ENCODE assay signal across 1 cellular context in genomic region chr10:17349009-17349349, GRCh38.
A peak's percentile ranks its signal among the peaks of the same experiment; 100 is the strongest.
TF ChIP-seq lines count a peak whose summit lies in the region.

No MANE protein-coding gene starts in this region.

TF ChIP-seq in HEK293, 187 proteins besides CTCF, POLR2A, EP300 and RAD21 (continued from another document):
- TF ChIP-seq HIC1 (tag by site-specific recombination; IDR thresholded peaks at IDR 0.05), result no peak
- 0 out of 2 replicates have a peak, but pooled peaks have one; percentile 11 for TF ChIP-seq ZBTB17 (tag by site-specific recombination; IDR thresholded peaks at IDR 0.05)
- TF ChIP-seq ZNF621 (tag by site-specific recombination; IDR thresholded peaks at IDR 0.05), result no peak
- TF ChIP-seq ZNF311 (tag by site-specific recombination; IDR thresholded peaks at IDR 0.05; ENCODE audit: borderline replicate concordance), result no peak
- no peak for TF ChIP-seq ZNF658 (tag by site-specific recombination; IDR thresholded peaks at IDR 0.05)
- no peak for TF ChIP-seq ZBTB10 (tag by site-specific recombination; IDR thresholded peaks at IDR 0.05)
- TF ChIP-seq ZXDB (tag by site-specific recombination; IDR thresholded peaks at IDR 0.05), result no peak
- TF ChIP-seq ZBTB6 (tag by site-specific recombination; IDR thresholded peaks at IDR 0.05), result no peak
- no peak for TF ChIP-seq BCL6B (tag by site-specific recombination; IDR thresholded peaks at IDR 0.05)
- no peak for TF ChIP-seq PRDM2 (tag by site-specific recombination; IDR thresholded peaks at IDR 0.05; ENCODE audit: borderline replicate concordance)
- no peak for TF ChIP-seq ZNF626 (tag by site-specific recombination; IDR thresholded peaks at IDR 0.05)
- TF ChIP-seq PRDM1 (tag by site-specific recombination; IDR thresholded peaks at IDR 0.05), result peak; percentile 32
- no peak for TF ChIP-seq ZNF404 (tag by site-specific recombination; IDR thresholded peaks at IDR 0.05)
- no peak for TF ChIP-seq ZNF155 (tag by site-specific recombination; IDR thresholded peaks at IDR 0.05)
- no peak for TF ChIP-seq ZNF302 (tag by site-specific recombination; IDR thresholded peaks at IDR 0.05; ENCODE audit: low read depth)
- no peak for TF ChIP-seq ZNF830 (tag by site-specific recombination; IDR thresholded peaks at IDR 0.05; ENCODE audit: low read depth)
TF ChIP-seq in HEK293: peak in this region for 4.
